Comparison of ENCODE assay signal across 11 cellular contexts in the genomic region with DNA sequence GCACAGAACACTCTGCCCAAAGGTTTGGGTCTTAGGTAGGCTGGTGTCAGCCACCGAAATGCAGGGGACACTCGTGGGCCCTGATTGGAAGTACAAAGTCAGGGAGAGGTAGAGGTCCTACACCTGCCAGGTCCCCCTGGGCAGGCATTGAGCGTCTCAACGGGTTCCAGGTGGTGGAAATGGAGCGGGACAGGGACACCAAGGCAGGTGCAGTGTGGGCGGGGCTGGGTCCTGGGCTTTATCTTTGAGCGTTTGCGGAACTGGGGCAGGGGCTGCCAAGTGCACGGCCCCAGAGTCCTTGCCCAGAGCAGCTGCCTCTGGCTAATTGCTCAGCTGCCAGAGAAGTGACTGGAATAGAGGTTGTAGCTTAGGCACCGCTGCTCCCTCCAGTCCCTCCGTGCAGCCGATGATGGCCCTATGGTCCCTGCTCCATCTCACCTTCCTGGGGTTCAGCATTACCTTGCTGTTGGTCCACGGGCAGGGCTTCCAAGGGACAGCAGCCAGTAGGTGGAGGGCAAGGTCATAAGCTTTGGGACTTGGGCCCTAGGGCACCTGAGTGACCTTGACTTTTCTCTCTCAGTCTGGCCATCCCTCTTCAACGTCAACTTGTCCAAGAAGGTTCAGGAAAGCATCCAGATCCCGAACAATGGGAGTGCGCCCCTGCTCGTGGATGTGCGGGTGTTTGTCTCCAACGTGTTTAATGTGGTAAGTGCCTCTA. TPM values are rescaled to one million over a fixed set of nuclear protein-coding genes. Genes with fewer than 3 reads are reported as not detected.
A peak's percentile ranks its signal among the peaks of the same experiment; 100 is the strongest.
DNase-seq lines count a peak whose midpoint lies in the region; ATAC-seq, FAIRE-seq and TF ChIP-seq lines count a peak whose summit lies in the region.
"Had no signal": no experiment of that assay in that cellular context is flagged by ENCODE, and none has a peak within 500 bp of the region (broad histone marks: within the 10 kb centered on the region; RNA-seq: fewer than 3 reads in every experiment).

A gene (plus strand): TSS at position 324 of the 718 bp plus-strand sequence. CDS start 83 bp downstream, at position 407.

- DNase-seq in T-helper 1 cell (no peak), WTC11 (ENCODE audit: low spot score) (no peak), trophoblast cell (peak; percentile 28 to 29), SIG-M5 (lab: John Stamatoyannopoulos, UW) (no peak), HTR-8/SVneo (ENCODE audit: insufficient read length, low spot score) (no peak), LoVo (ENCODE audit: low spot score) (no peak)
- DNase-seq: foreskin keratinocyte, spleen, uterus had no signal

- no peak within 1 kb of the TSS for H3K4ac ChIP-seq in trophoblast cell (ENCODE audit: low read depth, low read length)

- H2BK5ac ChIP-seq in trophoblast cell (ENCODE audit: low read depth, low read length, poor library complexity): no peak within 1 kb of the TSS

- peaks cover 19% of the 10 kb centered on the region for H3K9me3 ChIP-seq in trophoblast cell (ENCODE audit: insufficient read depth, low read depth, low read length)
- H3K9me3 ChIP-seq: spleen, uterus had no signal

- no peak within 1 kb of the TSS for H3K9ac ChIP-seq in trophoblast cell (ENCODE audit: low read length)

- H2AFZ ChIP-seq in trophoblast cell (ENCODE audit: insufficient read depth, low read length, poor library complexity): no peak within 1 kb of the TSS

- no peaks in the 10 kb centered on the region for H3K9me3 Mint-ChIP-seq in T-helper 1 cell treated with Interleukin-12 subunit alpha and Interleukin-12 subunit beta and Interleukin-4 antibody, amounts not matched to agents 30 μg/mL and 1 μg/mL, for 36 hours
- H3K9me3 Mint-ChIP-seq in WTC11: no peaks in the 10 kb centered on the region

- no peak for TF ChIP-seq CTCF in WTC11 (IDR thresholded peaks at IDR 0.05)

- peaks cover 62% of the 10 kb centered on the region for H3K27me3 Mint-ChIP-seq in T-helper 1 cell treated with Interleukin-12 subunit alpha and Interleukin-12 subunit beta and Interleukin-4 antibody, amounts not matched to agents 30 μg/mL and 1 μg/mL, for 36 hours (ENCODE audit: low read depth)
- H3K27me3 Mint-ChIP-seq in WTC11 (ENCODE audit: low read depth): peaks cover 57% of the 10 kb centered on the region

- H3K4me1 ChIP-seq in trophoblast cell (ENCODE audit: control insufficient read depth in 1 of 2, insufficient read depth in 2 of 2, low read length in 2 of 2): peaks cover 5 to 10% of the 10 kb centered on the region in 2 experiments
- H3K4me1 ChIP-seq: foreskin keratinocyte had no signal

- no peak within 1 kb of the TSS for H4K91ac ChIP-seq in trophoblast cell (ENCODE audit: low read depth, low read length)

- H2BK120ac ChIP-seq in trophoblast cell (ENCODE audit: insufficient read depth, low read length, poor library complexity): no peak within 1 kb of the TSS

- FAIRE-seq in HTR-8/SVneo (lab: Jason Lieb, UNC): no peak

- no peak for ATAC-seq in WTC11
- ATAC-seq: foreskin keratinocyte had no signal

- POLR2A ChIA-PET in WTC11 (lab: Charles Lee): interaction anchor here (1.1 kb wide), 1 partner anchor 174 kb away, joined by 3 read pairs; a partner anchor contains a TSS

- H3K79me1 ChIP-seq in trophoblast cell (ENCODE audit: low read length): no peaks in the 10 kb centered on the region

- CTCF ChIA-PET in WTC11 (lab: Charles Lee): interaction anchor here (0.7 to 3.7 kb wide), 13 partner anchors 10 to 307 kb away, joined by 3 to 26 read pairs (median 4); a partner anchor contains a TSS

- TF ChIP-seq RAD21 in Ishikawa (IDR thresholded peaks at IDR 0.05; ENCODE audit: low read depth): no peak

- H3K36me3 Mint-ChIP-seq in T-helper 1 cell treated with Interleukin-12 subunit alpha and Interleukin-12 subunit beta and Interleukin-4 antibody, amounts not matched to agents 30 μg/mL and 1 μg/mL, for 36 hours (ENCODE audit: low read depth): peaks cover 5% of the 10 kb centered on the region
- H3K36me3 Mint-ChIP-seq in WTC11: peaks cover 2% of the 10 kb centered on the region; the same call in 1 of the 2 replicates

- no peak within 1 kb of the TSS for H2AK5ac ChIP-seq in trophoblast cell (ENCODE audit: low read length)

- no peak within 1 kb of the TSS for H4K12ac ChIP-seq in trophoblast cell (ENCODE audit: low read depth, low read length)

- no peak within 1 kb of the TSS for H3K4me3 Mint-ChIP-seq in T-helper 1 cell treated with Interleukin-12 subunit alpha and Interleukin-12 subunit beta and Interleukin-4 antibody, amounts not matched to agents 30 μg/mL and 1 μg/mL, for 36 hours
- H3K4me3 Mint-ChIP-seq in WTC11: peak within 1 kb of the TSS; percentile 59

- peaks cover 49% of the 10 kb centered on the region for H3K27me3 ChIP-seq in trophoblast cell (ENCODE audit: insufficient read depth, low read length)

- H3K4me1 Mint-ChIP-seq in T-helper 1 cell treated with Interleukin-12 subunit alpha and Interleukin-12 subunit beta and Interleukin-4 antibody, amounts not matched to agents 30 μg/mL and 1 μg/mL, for 36 hours (ENCODE audit: low read depth): peaks cover 13% of the 10 kb centered on the region
- H3K4me1 Mint-ChIP-seq in WTC11: peaks cover 50% of the 10 kb centered on the region

- no peak within 1 kb of the TSS for H3K4me2 ChIP-seq in trophoblast cell (ENCODE audit: low read length)

- no peak within 1 kb of the TSS for H4K8ac ChIP-seq in trophoblast cell (ENCODE audit: low read depth, low read length)

- no CpG with 5 or more reads among the region's 19 CpGs for WGBS in trophoblast cell (ENCODE audit: extremely low coverage, insufficient coverage, insufficient read length)

- H3K23ac ChIP-seq in trophoblast cell (ENCODE audit: low read length): no peak within 1 kb of the TSS

- H2BK12ac ChIP-seq in trophoblast cell (ENCODE audit: low read length): no peak within 1 kb of the TSS

- H3K79me2 ChIP-seq in trophoblast cell (ENCODE audit: control insufficient read depth, insufficient read depth, low read length, poor library complexity): no peaks in the 10 kb centered on the region

- 0 out of 2 replicates have a peak, but pooled peaks have one; percentile 16 for TF ChIP-seq EP300 in Ishikawa (IDR thresholded peaks at IDR 0.05; ENCODE audit: borderline replicate concordance)

- H3K27ac ChIP-seq in trophoblast cell (ENCODE audit: low read depth, low read length): no peak within 1 kb of the TSS
- H3K27ac ChIP-seq: foreskin keratinocyte, spleen, uterus had no signal

- H3K18ac ChIP-seq in trophoblast cell (ENCODE audit: low read length): no peak within 1 kb of the TSS

- no peak within 1 kb of the TSS for H3K4me3 ChIP-seq in trophoblast cell (ENCODE audit: low read depth, low read length)
- H3K4me3 ChIP-seq: spleen, uterus had no signal

- peaks cover 15 to 18% of the 10 kb centered on the region in 2 experiments for H3K36me3 ChIP-seq in trophoblast cell (ENCODE audit: control insufficient read depth in 1 of 2, insufficient read depth in 2 of 2, low read length in 2 of 2)
- H3K36me3 ChIP-seq: uterus had no signal

- peak within 1 kb of the TSS; percentile 26 for H3K27ac Mint-ChIP-seq in T-helper 1 cell treated with Interleukin-12 subunit alpha and Interleukin-12 subunit beta and Interleukin-4 antibody, amounts not matched to agents 30 μg/mL and 1 μg/mL, for 36 hours
- no peak within 1 kb of the TSS for H3K27ac Mint-ChIP-seq in WTC11

- H3K14ac ChIP-seq in trophoblast cell (ENCODE audit: low read length): no peak within 1 kb of the TSS

TF ChIP-seq in Ishikawa, 13 proteins besides CTCF, POLR2A, EP300 and RAD21 (continues in another document):
- 0 out of 2 replicates have a peak, but pooled peaks have one; percentile 7 for TF ChIP-seq YY1 (IDR thresholded peaks at IDR 0.05; ENCODE audit: low read depth)
- TF ChIP-seq, protein P1, sequence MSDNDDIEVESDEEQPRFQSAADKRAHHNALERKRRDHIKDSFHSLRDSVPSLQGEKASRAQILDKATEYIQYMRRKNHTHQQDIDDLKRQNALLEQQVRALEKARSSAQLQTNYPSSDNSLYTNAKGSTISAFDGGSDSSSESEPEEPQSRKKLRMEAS (IDR thresholded peaks at IDR 0.05): no peak
- TF ChIP-seq FOXM1 (IDR thresholded peaks at IDR 0.05; ENCODE audit: borderline replicate concordance, low read depth): no peak
- TF ChIP-seq TCF12 (IDR thresholded peaks at IDR 0.05; ENCODE audit: low read depth): no peak
- TF ChIP-seq TAF1 (IDR thresholded peaks at IDR 0.05; ENCODE audit: low read depth): 0 out of 2 replicates have a peak, but pooled peaks have one; percentile 3

TF ChIP-seq in WTC11, 78 proteins besides CTCF, POLR2A, EP300 and RAD21 (continues in another document):
- TF ChIP-seq, protein P2, sequence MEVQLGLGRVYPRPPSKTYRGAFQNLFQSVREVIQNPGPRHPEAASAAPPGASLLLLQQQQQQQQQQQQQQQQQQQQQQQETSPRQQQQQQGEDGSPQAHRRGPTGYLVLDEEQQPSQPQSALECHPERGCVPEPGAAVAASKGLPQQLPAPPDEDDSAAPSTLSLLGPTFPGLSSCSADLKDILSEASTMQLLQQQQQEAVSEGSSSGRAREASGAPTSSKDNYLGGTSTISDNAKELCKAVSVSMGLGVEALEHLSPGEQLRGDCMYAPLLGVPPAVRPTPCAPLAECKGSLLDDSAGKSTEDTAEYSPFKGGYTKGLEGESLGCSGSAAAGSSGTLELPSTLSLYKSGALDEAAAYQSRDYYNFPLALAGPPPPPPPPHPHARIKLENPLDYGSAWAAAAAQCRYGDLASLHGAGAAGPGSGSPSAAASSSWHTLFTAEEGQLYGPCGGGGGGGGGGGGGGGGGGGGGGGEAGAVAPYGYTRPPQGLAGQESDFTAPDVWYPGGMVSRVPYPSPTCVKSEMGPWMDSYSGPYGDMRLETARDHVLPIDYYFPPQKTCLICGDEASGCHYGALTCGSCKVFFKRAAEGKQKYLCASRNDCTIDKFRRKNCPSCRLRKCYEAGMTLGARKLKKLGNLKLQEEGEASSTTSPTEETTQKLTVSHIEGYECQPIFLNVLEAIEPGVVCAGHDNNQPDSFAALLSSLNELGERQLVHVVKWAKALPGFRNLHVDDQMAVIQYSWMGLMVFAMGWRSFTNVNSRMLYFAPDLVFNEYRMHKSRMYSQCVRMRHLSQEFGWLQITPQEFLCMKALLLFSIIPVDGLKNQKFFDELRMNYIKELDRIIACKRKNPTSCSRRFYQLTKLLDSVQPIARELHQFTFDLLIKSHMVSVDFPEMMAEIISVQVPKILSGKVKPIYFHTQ (CRISPR knock-in tag; IDR thresholded peaks at IDR 0.05): 0 out of 2 replicates have a peak, but pooled peaks have one; percentile 4
- 0 out of 2 replicates have a peak, but pooled peaks have one; percentile 32 for TF ChIP-seq FOXP1 (CRISPR knock-in tag; IDR thresholded peaks at IDR 0.05; ENCODE audit: borderline replicate concordance)
- TF ChIP-seq SP1 (CRISPR knock-in tag; conservative IDR thresholded peaks at IDR 0.05): no peak
- TF ChIP-seq, protein P3, sequence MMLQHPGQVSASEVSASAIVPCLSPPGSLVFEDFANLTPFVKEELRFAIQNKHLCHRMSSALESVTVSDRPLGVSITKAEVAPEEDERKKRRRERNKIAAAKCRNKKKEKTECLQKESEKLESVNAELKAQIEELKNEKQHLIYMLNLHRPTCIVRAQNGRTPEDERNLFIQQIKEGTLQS (CRISPR knock-in tag; conservative IDR thresholded peaks at IDR 0.05): no peak

RNA-seq across cellular contexts. Expression of the gene that starts here (rescaled TPM):
- 0.07 to 0.28 TPM (median 0.11 TPM) in 3 replicates for total RNA-seq in WTC11 (2021)
- 0.05 TPM in 1 of 2 replicates, not detected in the other for polyA plus RNA-seq in trophoblast cell (2013)
- total RNA-seq: foreskin keratinocyte, uterus had no signal

Comparison
In these comparisons a context has a peak if more than half of its experiments do, and no peak if none do; other contexts are left out.
1. DNase-seq: peak in trophoblast cell (2 of 2); none in T-helper 1 cell (0 of 5), WTC11 (single experiment), SIG-M5 (single experiment), HTR-8/SVneo (single experiment) and LoVo (single experiment).